In genomic region chr9:98892296-98892695, GRCh38 we compare ENCODE assay signal across 1 cellular context.
TF ChIP-seq lines count a peak whose summit lies in the region.

No MANE protein-coding gene starts in this region.

TF ChIP-seq in IMR-90, 13 proteins besides CTCF, POLR2A, EP300 and RAD21:
- TF ChIP-seq NFE2L2 (IDR thresholded peaks at IDR 0.05; ENCODE audit: low read depth, low read length), result no peak
- no peak for TF ChIP-seq CEBPB (IDR thresholded peaks at IDR 0.05; ENCODE audit: low read depth, low read length)
- TF ChIP-seq SMC3 (IDR thresholded peaks at IDR 0.05; ENCODE audit: low read depth, low read length), result no peak
- TF ChIP-seq, protein P1, sequence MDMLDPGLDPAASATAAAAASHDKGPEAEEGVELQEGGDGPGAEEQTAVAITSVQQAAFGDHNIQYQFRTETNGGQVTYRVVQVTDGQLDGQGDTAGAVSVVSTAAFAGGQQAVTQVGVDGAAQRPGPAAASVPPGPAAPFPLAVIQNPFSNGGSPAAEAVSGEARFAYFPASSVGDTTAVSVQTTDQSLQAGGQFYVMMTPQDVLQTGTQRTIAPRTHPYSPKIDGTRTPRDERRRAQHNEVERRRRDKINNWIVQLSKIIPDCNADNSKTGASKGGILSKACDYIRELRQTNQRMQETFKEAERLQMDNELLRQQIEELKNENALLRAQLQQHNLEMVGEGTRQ (IDR thresholded peaks at IDR 0.05; ENCODE audit: low read depth, low read length), result no peak
- no peak for TF ChIP-seq BHLHE40 (IDR thresholded peaks at IDR 0.05; ENCODE audit: low read depth, low read length)
- no peak for TF ChIP-seq MXI1 (IDR thresholded peaks at IDR 0.05; ENCODE audit: borderline replicate concordance, low read depth, low read length)
- TF ChIP-seq RCOR1 (IDR thresholded peaks at IDR 0.05; ENCODE audit: insufficient replicate concordance, low read length), result no peak
